Comparison of ENCODE assay signal across 29 cellular contexts in the genomic region with DNA sequence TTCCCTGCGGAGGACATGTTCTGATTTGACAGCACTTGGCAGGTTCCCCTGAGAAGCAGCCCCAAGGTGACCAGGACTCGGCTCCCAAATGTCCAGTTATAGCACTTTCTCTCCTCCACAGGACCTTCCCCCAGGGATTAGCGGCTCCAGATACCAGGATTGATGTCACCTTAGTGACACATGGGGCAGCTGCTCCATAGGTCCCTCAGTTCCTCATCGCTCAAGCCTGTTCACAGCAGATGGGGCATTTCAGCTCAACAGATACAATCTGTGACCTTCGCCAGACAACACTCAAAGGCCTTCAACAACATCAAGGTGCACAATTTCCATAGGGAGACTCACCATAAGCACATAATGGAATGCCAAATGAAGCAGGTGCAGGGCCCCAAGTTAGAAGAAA.
"Had no signal": no experiment of that assay in that cellular context is flagged by ENCODE, and none has a peak within 500 bp of the region (broad histone marks: within the 10 kb centered on the region; RNA-seq: fewer than 3 reads in every experiment).

No MANE protein-coding gene starts in this region.

- H3K27me3 Mint-ChIP-seq: activated B cell treated with CpG ODN at 0.5 μM for 24 hours; activated CD8-positive, alpha-beta T cell treated with anti-CD3 and anti-CD28 coated beads for 36 hours; activated naive CD8-positive, alpha-beta T cell; activated T-cell treated with anti-CD3 and anti-CD28 coated beads, Interleukin-2, amount 50 U/mL, for 24 hours; central memory CD8-positive, alpha-beta T cell; effector memory CD8-positive, alpha-beta T cell had no signal

- H3K9me3 Mint-ChIP-seq: activated B cell treated with CpG ODN at 0.5 μM for 24 hours; central memory CD8-positive, alpha-beta T cell; effector memory CD8-positive, alpha-beta T cell had no signal

- H3K4me1 Mint-ChIP-seq: activated CD8-positive, alpha-beta memory T cell treated with anti-CD3 and anti-CD28 coated beads, Interleukin-2, amount 10 ng/mL, durations not matched to agents 7 days and 5 days; central memory CD8-positive, alpha-beta T cell had no signal

- DNase-seq: activated B cell treated with CpG ODN at 0.5 μM for 24 hours; activated CD4-positive, alpha-beta T cell treated with anti-CD3 and anti-CD28 coated beads for 48 hours; activated CD4-positive, alpha-beta T cell treated with anti-CD3 and anti-CD28 coated beads, Interleukin-2, amount 50 U/mL, for 1 hour; activated CD4-positive, alpha-beta T cell treated with anti-CD3 and anti-CD28 coated beads, Interleukin-2, amount 50 U/mL, for 48 hours; activated CD8-positive, alpha-beta memory T cell treated with anti-CD3 and anti-CD28 coated beads, Interleukin-2, amount 10 ng/mL, durations not matched to agents 7 days and 5 days; activated CD8-positive, alpha-beta memory T cell treated with anti-CD3 and anti-CD28 coated beads, Interleukin-2, amount 50 U/mL, for 4 hours; activated CD8-positive, alpha-beta T cell treated with anti-CD3 and anti-CD28 coated beads for 36 hours; activated gamma-delta T cell treated with Interleukin-2 at 50 U/mL for 16 hours; activated naive CD4-positive, alpha-beta T cell treated with anti-CD3 and anti-CD28 coated beads, Interleukin-2, amount 50 U/mL, for 16 hours; activated naive CD4-positive, alpha-beta T cell treated with Interleukin-2 at 50 U/mL for 16 hours; activated T-cell treated with anti-CD3 and anti-CD28 coated beads for 4 hours; activated T-cell treated with anti-CD3 and anti-CD28 coated beads, Interleukin-2, amount 50 U/mL, for 24 hours; activated T-cell treated with anti-CD3 and anti-CD28 coated beads, Interleukin-2, amount 50 U/mL, for 72 hours; amniotic stem cell; anterior cingulate cortex; brain microvascular endothelial cell; cortex of kidney; dermis blood vessel endothelial cell; effector CD4-positive, alpha-beta T cell; effector memory CD8-positive, alpha-beta T cell; erythroblast; foreskin keratinocyte; gastrocnemius medialis; glutamatergic neuron; heart left ventricle; T-helper 1 cell; T-helper 2 cell had no signal

- H3K27ac Mint-ChIP-seq: activated B cell treated with CpG ODN at 0.5 μM for 24 hours; activated CD8-positive, alpha-beta memory T cell treated with anti-CD3 and anti-CD28 coated beads, Interleukin-2, amount 10 ng/mL, durations not matched to agents 7 days and 5 days; activated CD8-positive, alpha-beta T cell treated with anti-CD3 and anti-CD28 coated beads for 36 hours; activated naive CD8-positive, alpha-beta T cell; activated T-cell treated with anti-CD3 and anti-CD28 coated beads, Interleukin-2, amount 50 U/mL, for 24 hours; activated T-cell treated with anti-CD3 and anti-CD28 coated beads, Interleukin-2, amount 50 U/mL, for 72 hours had no signal

- H3K36me3 Mint-ChIP-seq: activated CD8-positive, alpha-beta memory T cell treated with anti-CD3 and anti-CD28 coated beads, Interleukin-2, amount 10 ng/mL, durations not matched to agents 7 days and 5 days had no signal

- H3K4me3 Mint-ChIP-seq: activated B cell treated with CpG ODN at 0.5 μM for 24 hours; activated CD8-positive, alpha-beta memory T cell treated with anti-CD3 and anti-CD28 coated beads, Interleukin-2, amount 10 ng/mL, durations not matched to agents 7 days and 5 days; activated CD8-positive, alpha-beta T cell treated with anti-CD3 and anti-CD28 coated beads for 36 hours; activated naive CD8-positive, alpha-beta T cell; activated T-cell treated with anti-CD3 and anti-CD28 coated beads, Interleukin-2, amount 50 U/mL, for 24 hours; activated T-cell treated with anti-CD3 and anti-CD28 coated beads, Interleukin-2, amount 50 U/mL, for 72 hours; central memory CD8-positive, alpha-beta T cell; effector memory CD8-positive, alpha-beta T cell had no signal
